Comparison of ENCODE assay signal across 8 cellular contexts in genomic region chr12:54280401-54281260, GRCh38. TPM values are rescaled to one million over a fixed set of nuclear protein-coding genes. Genes with fewer than 3 reads are reported as not detected.
DNase-seq lines count a peak whose midpoint lies in the region; ATAC-seq and TF ChIP-seq lines count a peak whose summit lies in the region.

TSS of gene HNRNPA1 (plus strand) at chr12:54280726. CDS start at chr12:54280808, 82 bp downstream.

- peak; percentile 88 for ATAC-seq in activated T-helper 17 cell treated with anti-CD3 and anti-CD28 coated beads, Interleukin-2, amount 50 U/mL, for 72 hours (replicated peaks)
- peak; percentile 82 to 85 for ATAC-seq in naive thymus-derived CD8-positive, alpha-beta T cell

- H3K4me3 ChIP-seq in LNCaP clone FGC (ENCODE audit: low read depth, low read length), result peak within 1 kb of the TSS; percentile 84

- no peak within 1 kb of the TSS for H3K4me3 Mint-ChIP-seq in activated T-helper 17 cell treated with anti-CD3 and anti-CD28 coated beads, Interleukin-2, amount 50 U/mL, for 72 hours
- H3K4me3 Mint-ChIP-seq in naive thymus-derived CD8-positive, alpha-beta T cell, result no peak within 1 kb of the TSS

- no peak within 1 kb of the TSS for H3K27ac Mint-ChIP-seq in activated T-helper 17 cell treated with anti-CD3 and anti-CD28 coated beads, Interleukin-2, amount 50 U/mL, for 72 hours
- no peak within 1 kb of the TSS for H3K27ac Mint-ChIP-seq in naive thymus-derived CD8-positive, alpha-beta T cell

- no peaks in the 10 kb centered on the region for H3K27me3 Mint-ChIP-seq in activated T-helper 17 cell treated with anti-CD3 and anti-CD28 coated beads, Interleukin-2, amount 50 U/mL, for 72 hours
- H3K27me3 Mint-ChIP-seq in naive thymus-derived CD8-positive, alpha-beta T cell, result no peaks in the 10 kb centered on the region

- TF ChIP-seq CTCF in LNCaP clone FGC (IDR thresholded peaks at IDR 0.05; ENCODE audit: control insufficient read depth, extremely low read depth, insufficient read depth) (no peak), RWPE1 (conservative IDR thresholded peaks at IDR 0.05; ENCODE audit: low read depth) (no peak)

- CTCF ChIA-PET in RWPE1 (lab: Yijun Ruan, JAX), result no interaction called here

- POLR2A ChIA-PET in RWPE1 (lab: Yijun Ruan, JAX; ENCODE audit: low non-redundant PET), result interaction anchor here (0.7 to 1.8 kb wide), 6 partner anchors 9 to 222 kb away, joined by 3 to 6 read pairs (median 3); partner anchors contain the start of gene COPZ1
- POLR2A ChIA-PET in naive thymus-derived CD8-positive, alpha-beta T cell (lab: Charles Lee), result interaction anchor here (0.8 to 3.6 kb wide), 32 partner anchors 11 to 1823 kb away, joined by 3 to 38 read pairs (median 6); partner anchors contain the start of genes COPZ1, EIF4B, HOXC4 and NCKAP1L

- H3K4me1 Mint-ChIP-seq in activated T-helper 17 cell treated with anti-CD3 and anti-CD28 coated beads, Interleukin-2, amount 50 U/mL, for 72 hours, result peaks cover 29% of the 10 kb centered on the region
- peaks cover 25 to 70% (median 54%) of the 10 kb centered on the region in 4 donors for H3K4me1 Mint-ChIP-seq in naive thymus-derived CD8-positive, alpha-beta T cell

- DNase-seq in EH (ENCODE audit: low read depth) (peak; percentile 100), GOT3 (lab: John Stamatoyannopoulos, UW) (peak; percentile 83), LNCaP clone FGC (ENCODE audit: low read depth) (peak; percentile 100), RWPE1 (ENCODE audit: low spot score) (peak; percentile 99), fibroblast of peridontal ligament (ENCODE audit: extremely low read depth) (peak; percentile 100)
- peak; percentile 72 to 99 (median 98) for DNase-seq in naive thymus-derived CD8-positive, alpha-beta T cell
- peak; percentile 87 to 100 (median 96) for DNase-seq in stimulated activated naive CD4-positive, alpha-beta T cell (lab: John Stamatoyannopoulos, UW)

- no peaks in the 10 kb centered on the region for H3K9me3 Mint-ChIP-seq in activated T-helper 17 cell treated with anti-CD3 and anti-CD28 coated beads, Interleukin-2, amount 50 U/mL, for 72 hours
- H3K9me3 Mint-ChIP-seq in naive thymus-derived CD8-positive, alpha-beta T cell, result no peaks in the 10 kb centered on the region

- peaks cover 14% of the 10 kb centered on the region for H3K36me3 Mint-ChIP-seq in activated T-helper 17 cell treated with anti-CD3 and anti-CD28 coated beads, Interleukin-2, amount 50 U/mL, for 72 hours (ENCODE audit: low read depth)
- peaks cover 12 to 40% (median 13%) of the 10 kb centered on the region in 3 donors for H3K36me3 Mint-ChIP-seq in naive thymus-derived CD8-positive, alpha-beta T cell

- peak within 1 kb of the TSS; percentile 97 for H3K27ac ChIP-seq in RWPE1

RNA-seq across cellular contexts. Expression of gene HNRNPA1, which starts in this region (rescaled TPM):
- total RNA-seq in activated T-helper 17 cell treated with anti-CD3 and anti-CD28 coated beads, Interleukin-2, amount 50 U/mL, for 72 hours, result 1,000 to 10,000 TPM; 1,204 to 1,551 TPM
- total RNA-seq in naive thymus-derived CD8-positive, alpha-beta T cell, result 1,000 to 10,000 TPM; 1,109 to 1,141 TPM
- 1,000 to 10,000 TPM in 1 of 3 donors, 100 to 1,000 TPM in 2; 932 to 1,177 (median 943) TPM for polyA plus RNA-seq in naive thymus-derived CD8-positive, alpha-beta T cell

Comparison
In these comparisons a context has a peak if more than half of its experiments do, and no peak if none do; other contexts are left out.
1. Peak in every context shown above with its lines: DNase-seq, ATAC-seq, H3K4me3 ChIP-seq and H3K27ac ChIP-seq.